In the genomic region with DNA sequence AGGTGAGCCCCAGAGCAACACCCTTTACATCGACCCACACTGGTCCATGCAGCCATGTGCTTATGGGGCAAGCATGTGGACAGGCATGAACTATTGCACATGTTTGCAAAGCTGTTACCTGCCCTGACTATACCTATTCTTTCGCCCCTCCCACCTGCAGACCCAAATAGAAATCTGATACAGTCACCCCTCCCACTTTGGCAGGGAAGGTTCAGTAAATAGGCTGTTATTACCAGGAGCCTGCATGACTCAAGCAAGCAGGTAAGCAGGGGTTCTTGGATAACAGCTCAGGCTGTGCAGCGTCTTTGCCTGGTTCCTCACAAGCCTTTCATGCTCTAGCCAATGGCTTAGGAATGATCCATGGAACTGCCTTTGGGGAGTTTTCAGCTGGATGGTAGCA, we compare ENCODE assay signal across 20 cellular contexts.
DNase-seq lines count a peak whose midpoint lies in the region; ATAC-seq and TF ChIP-seq lines count a peak whose summit lies in the region.
"Had no signal": no experiment of that assay in that cellular context is flagged by ENCODE, and none has a peak within 500 bp of the region (broad histone marks: within the 10 kb centered on the region; RNA-seq: fewer than 3 reads in every experiment).

No MANE protein-coding gene starts in this region.

- H3K4me2 ChIP-seq in osteoblast (ENCODE audit: insufficient read depth, low read length) = no peak overlapping the region
- H3K4me2 ChIP-seq: BLaER1 treated with 17β-estradiol and CSF1 and Interleukin-3, amounts not matched to agents 10 nM and 100 nM; KMS-11 had no signal

- H3K4me1 ChIP-seq in osteoblast (ENCODE audit: insufficient read depth, low read length) = peaks cover 17% of the 10 kb centered on the region
- no peaks in the 10 kb centered on the region for H3K4me1 ChIP-seq in effector memory CD4-positive, alpha-beta T cell (ENCODE audit: control insufficient read depth, insufficient read depth, low read length, poor library complexity, severe bottlenecking)
- H3K4me1 ChIP-seq: SJCRH30 had no signal

- no peak for TF ChIP-seq CTCF in osteoblast (IDR thresholded peaks at IDR 0.05; ENCODE audit: extremely low read depth, low read depth, low read length)

- H3K9me3 ChIP-seq in osteoblast (ENCODE audit: low read depth, low read length) = no peaks in the 10 kb centered on the region
- H3K9me3 ChIP-seq in effector memory CD4-positive, alpha-beta T cell (ENCODE audit: control insufficient read depth, low read length) = no peaks in the 10 kb centered on the region
- H3K9me3 ChIP-seq: BLaER1 treated with 17β-estradiol and CSF1 and Interleukin-3, amounts not matched to agents 10 nM and 100 nM; SJCRH30 had no signal

- no peak overlapping the region for H2AFZ ChIP-seq in osteoblast (ENCODE audit: low read length)

- no peaks in the 10 kb centered on the region for H3K36me3 ChIP-seq in osteoblast (ENCODE audit: insufficient read depth, low read length)
- no peaks in the 10 kb centered on the region for H3K36me3 ChIP-seq in effector memory CD4-positive, alpha-beta T cell (ENCODE audit: control insufficient read depth, insufficient read depth, low read length)
- H3K36me3 ChIP-seq: BLaER1 treated with 17β-estradiol and CSF1 and Interleukin-3, amounts not matched to agents 10 nM and 100 nM; MG63; SJCRH30 had no signal

- peaks cover 22% of the 10 kb centered on the region for H3K27me3 ChIP-seq in osteoblast (ENCODE audit: insufficient read depth, low read length)
- H3K27me3 ChIP-seq in effector memory CD4-positive, alpha-beta T cell (replicated peaks; ENCODE audit: control insufficient read depth, insufficient read depth, low read length, poor library complexity, severe bottlenecking) = no peaks in the 10 kb centered on the region
- H3K27me3 ChIP-seq: BLaER1 treated with 17β-estradiol and CSF1 and Interleukin-3, amounts not matched to agents 10 nM and 100 nM; MG63; SJCRH30 had no signal

- H3K4me3 ChIP-seq in osteoblast (ENCODE audit: insufficient read depth, low read length) = no peak overlapping the region
- H3K4me3 ChIP-seq in effector memory CD4-positive, alpha-beta T cell (ENCODE audit: insufficient read depth, low read depth, low read length, poor library complexity, severe bottlenecking) = no peak overlapping the region
- H3K4me3 ChIP-seq: BLaER1 treated with 17β-estradiol and CSF1 and Interleukin-3, amounts not matched to agents 10 nM and 100 nM; MG63; SJCRH30 had no signal

- H4K20me1 ChIP-seq in osteoblast (ENCODE audit: insufficient read depth, low read length) = no peaks in the 10 kb centered on the region
- H4K20me1 ChIP-seq: BLaER1 treated with 17β-estradiol and CSF1 and Interleukin-3, amounts not matched to agents 10 nM and 100 nM had no signal

- ATAC-seq in HG02571 (IDR thresholded peaks at IDR 0.05; ENCODE audit: unreplicated experiment) = no peak
- no peak for ATAC-seq in HG03439 (IDR thresholded peaks at IDR 0.05; ENCODE audit: unreplicated experiment)

- H3K79me2 ChIP-seq in osteoblast (ENCODE audit: insufficient read depth, low read length) = no peaks in the 10 kb centered on the region

- DNase-seq in NCI-H2081 (lab: John Stamatoyannopoulos, UW) (peak; percentile 24 to 61), NCI-H2081 treated with DMSO at 0.1 percent for 48 hours (lab: John Stamatoyannopoulos, UW) (no peak), NCI-H748 (lab: John Stamatoyannopoulos, UW; ENCODE audit: unreplicated experiment) (peak; percentile 37), epithelial cell of prostate (ENCODE audit: low read depth, low spot score) (peak; percentile 16), osteoblast (ENCODE audit: insufficient read length, low spot score, missing footprints) (no peak)
- DNase-seq in effector memory CD4-positive, alpha-beta T cell = no peak
- DNase-seq: 8988T; CD8-positive, alpha-beta memory T cell; DND-41; NCI-H1092; NCI-H146; NCI-H524 treated with DMSO at 0.1 percent for 48 hours; OCI-M1; RPMI8226; SJCRH30 had no signal

- H3K27ac ChIP-seq in epithelial cell of prostate (peak overlapping the region; percentile 64), osteoblast (ENCODE audit: low read depth, low read length) (peak overlapping the region; percentile 64)
- no peak overlapping the region for H3K27ac ChIP-seq in effector memory CD4-positive, alpha-beta T cell (ENCODE audit: insufficient read depth, low read length, poor library complexity, severe bottlenecking)
- H3K27ac ChIP-seq: BLaER1 treated with 17β-estradiol and CSF1 and Interleukin-3, amounts not matched to agents 10 nM and 100 nM; KMS-11; SJCRH30 had no signal

Comparison
In these comparisons a context has a peak if more than half of its experiments do, and no peak if none do; other contexts are left out.
1. DNase-seq: peak in NCI-H2081 (2 of 2), NCI-H748 (single experiment) and epithelial cell of prostate (single experiment); none in NCI-H2081 treated with DMSO at 0.1 percent for 48 hours (single experiment), osteoblast (single experiment) and effector memory CD4-positive, alpha-beta T cell (0 of 3).